17 cellular contexts compared by ENCODE assay signal in genomic region chr4:79207281-79207680, GRCh38.
DNase-seq lines count a peak whose midpoint lies in the region; ATAC-seq, FAIRE-seq and TF ChIP-seq lines count a peak whose summit lies in the region.
"Had no signal": no experiment of that assay in that cellular context is flagged by ENCODE, and none has a peak within 500 bp of the region (broad histone marks: within the 10 kb centered on the region; RNA-seq: fewer than 3 reads in every experiment).

No MANE protein-coding gene starts in this region.

- no peak overlapping the region for H3K23ac ChIP-seq in H1 (ENCODE audit: insufficient read length)
- H3K23ac ChIP-seq in mesenchymal stem cell (ENCODE audit: low read length in 2 of 2), result no peak overlapping the region

- H2AK5ac ChIP-seq in H1 (ENCODE audit: low read depth, low read length) (no peak overlapping the region), mesenchymal stem cell (ENCODE audit: low read length, severe bottlenecking) (no peak overlapping the region)

- no peak overlapping the region for H4K8ac ChIP-seq in H1 (ENCODE audit: extremely low read depth, insufficient read depth, low read length)
- H4K8ac ChIP-seq in mesenchymal stem cell (ENCODE audit: low read length), result no peak overlapping the region

- peak; percentile 36 for FAIRE-seq in H1 (lab: Jason Lieb, UNC)
- FAIRE-seq: D721Med, G401.6, GM12891, K562 had no signal

- H2BK12ac ChIP-seq in H1 (ENCODE audit: low read depth, low read length) (no peak overlapping the region), mesenchymal stem cell (ENCODE audit: low read length in 2 of 2) (no peak overlapping the region)

- TF ChIP-seq POLR2A in H1 (IDR thresholded peaks at IDR 0.05; ENCODE audit: control extremely low read depth in 1 of 2, low read depth in 2 of 2, low read length in 2 of 2), result no peak

- H4K5ac ChIP-seq in H1 (ENCODE audit: insufficient read length, low read depth, low read length), result no peak overlapping the region

- DNase-seq in Kasumi-1 (lab: John Stamatoyannopoulos, UW), result peak; percentile 36 to 62
- DNase-seq in H1 (ENCODE audit: low read depth in 1 of 2, low spot score in 2 of 2), result no peak
- no peak for DNase-seq in mesenchymal stem cell
- DNase-seq in ACHN, result no peak
- no peak for DNase-seq in GM23248
- DNase-seq: BE2C; C1 segment of cervical spinal cord; CD4-positive, CD25-positive, alpha-beta regulatory T cell; CD8-positive, alpha-beta memory T cell; COR-L47; HCEC 1CT; IMR-90 had no signal

- H3K79me2 ChIP-seq in H1 (ENCODE audit: control insufficient read depth in 1 of 2, insufficient read depth in 2 of 2, low read length in 2 of 2), result no peaks in the 10 kb centered on the region; a peak in 1 of 4 replicates
- H3K79me2 ChIP-seq in GM23248 (ENCODE audit: insufficient read depth), result no peaks in the 10 kb centered on the region

- no peak overlapping the region for H3K18ac ChIP-seq in H1 (ENCODE audit: extremely low read depth, low read length)
- no peak overlapping the region for H3K18ac ChIP-seq in mesenchymal stem cell (ENCODE audit: low read depth in 1 of 2, low read length in 2 of 2)

- H4K91ac ChIP-seq in H1 (replicated peaks; ENCODE audit: insufficient read length, low read length), result no peak overlapping the region
- no peak overlapping the region for H4K91ac ChIP-seq in mesenchymal stem cell (ENCODE audit: low read length)

- H3K14ac ChIP-seq in H1 (ENCODE audit: insufficient read length) (no peak overlapping the region), mesenchymal stem cell (ENCODE audit: low read length in 2 of 2) (peak overlapping the region in 1 of 2 experiments; percentile 36)

- peaks cover 0 to 3% (median 0%) of the 10 kb centered on the region in 4 experiments; a peak in 1 of 7 replicates for H3K4me1 ChIP-seq in H1 (replicated peaks in 1 of 4; ENCODE audit: control insufficient read depth in 3 of 4, insufficient read depth in 4 of 4, low read length in 3 of 4)
- H3K4me1 ChIP-seq in mesenchymal stem cell (ENCODE audit: control insufficient read depth, insufficient read depth, low read depth, low read length), result peaks cover 3% of the 10 kb centered on the region
- no peaks in the 10 kb centered on the region for H3K4me1 ChIP-seq in GM23248 (ENCODE audit: insufficient read depth)

- H3K79me1 ChIP-seq in H1 (ENCODE audit: low read depth, low read length) (no peaks in the 10 kb centered on the region), mesenchymal stem cell (replicated peaks; ENCODE audit: low read length, poor library complexity, severe bottlenecking) (no peaks in the 10 kb centered on the region)

- H2BK20ac ChIP-seq in H1 (ENCODE audit: low read length), result no peak overlapping the region

- H2BK15ac ChIP-seq in H1 (ENCODE audit: low read length), result no peak overlapping the region
- no peak overlapping the region for H2BK15ac ChIP-seq in mesenchymal stem cell (ENCODE audit: low read depth, poor library complexity, severe bottlenecking)

- no peaks in the 10 kb centered on the region for H3F3A ChIP-seq in GM23248 (ENCODE audit: insufficient read depth)

- no peaks in the 10 kb centered on the region for H3K9me3 ChIP-seq in H1 (ENCODE audit: insufficient read depth in 2 of 2, low read depth in 1 of 2, low read length in 1 of 2)
- H3K9me3 ChIP-seq in mesenchymal stem cell (ENCODE audit: control insufficient read depth, low read length), result peaks cover 5% of the 10 kb centered on the region
- H3K9me3 ChIP-seq in GM23248 (ENCODE audit: low read depth), result no peaks in the 10 kb centered on the region
- H3K9me3 ChIP-seq: BE2C had no signal

- TF ChIP-seq EP300 in H1 (IDR thresholded peaks at IDR 0.05; ENCODE audit: borderline replicate concordance in 1 of 2, low read depth in 2 of 2, low read length in 2 of 2), result no peak

- H3K27me3 ChIP-seq in H1 (replicated peaks in 1 of 4; ENCODE audit: control insufficient read depth in 3 of 4, extremely low read depth in 1 of 4, insufficient read depth in 3 of 4, low read length in 3 of 4), result no peaks in the 10 kb centered on the region
- no peaks in the 10 kb centered on the region for H3K27me3 ChIP-seq in mesenchymal stem cell (ENCODE audit: control insufficient read depth in 1 of 2, insufficient read depth in 1 of 2, low read length in 2 of 2)
- no peaks in the 10 kb centered on the region for H3K27me3 ChIP-seq in GM23248 (replicated peaks; ENCODE audit: insufficient read depth)
- H3K27me3 ChIP-seq: BE2C had no signal

- TF ChIP-seq CTCF in H1 (IDR thresholded peaks at IDR 0.05; ENCODE audit: control extremely low read depth in 1 of 3, insufficient read depth in 1 of 3, low read depth in 1 of 3, low read length in 3 of 3), result no peak

- no peak overlapping the region for H3K27ac ChIP-seq in H1 (ENCODE audit: low read depth, low read length)
- no peak overlapping the region for H3K27ac ChIP-seq in mesenchymal stem cell (ENCODE audit: low read length, poor library complexity, severe bottlenecking)
- H3K27ac ChIP-seq in GM23248, result no peak overlapping the region

- H3K4me3 ChIP-seq in H1 (ENCODE audit: extremely low read depth in 1 of 4, insufficient read depth in 2 of 4, low read depth in 3 of 4, low read length in 4 of 4), result no peak overlapping the region
- H3K4me3 ChIP-seq in mesenchymal stem cell (ENCODE audit: insufficient read depth in 1 of 2, low read depth in 1 of 2, low read length in 2 of 2), result no peak overlapping the region
- no peak overlapping the region for H3K4me3 ChIP-seq in GM23248
- H3K4me3 ChIP-seq: K562 had no signal

- no peak overlapping the region for H3K56ac ChIP-seq in H1 (replicated peaks; ENCODE audit: insufficient read length, low read depth, low read length)

- in situ Hi-C loops in ACHN (cut with HindIII; ENCODE audit: low pct_ligation_motif_present, low pct_unique_long_range_greater_than_20kb, low sequenced_read_pairs) (no loop called here), GM23248 (cut with MboI) (no loop called here)

- CTCF ChIA-PET in H1 (lab: Charles Lee; ENCODE audit: partially characterized antibody), result interaction anchor here (0.9 kb wide), 1 partner anchor 396 kb away, joined by 3 read pairs; no protein-coding TSS in a partner anchor

- no peak overlapping the region for H2BK120ac ChIP-seq in H1 (replicated peaks; ENCODE audit: low read depth, low read length)
- H2BK120ac ChIP-seq in mesenchymal stem cell (ENCODE audit: low read depth, low read length), result peak overlapping the region; percentile 34

- no peaks in the 10 kb centered on the region for H4K20me1 ChIP-seq in H1 (replicated peaks in 1 of 2; ENCODE audit: control insufficient read depth in 1 of 2, insufficient read depth in 2 of 2, low read length in 2 of 2)
- H4K20me1 ChIP-seq in GM23248 (ENCODE audit: insufficient read depth), result no peaks in the 10 kb centered on the region

- H3K9ac ChIP-seq in H1 (replicated peaks in 1 of 4; ENCODE audit: extremely low read depth in 1 of 4, low read depth in 3 of 4, low read length in 3 of 4) (no peak overlapping the region), mesenchymal stem cell (ENCODE audit: low read length) (no peak overlapping the region), GM23248 (no peak overlapping the region)

- no peak overlapping the region for H2AFZ ChIP-seq in H1 (ENCODE audit: low read length)
- no peak overlapping the region for H2AFZ ChIP-seq in mesenchymal stem cell (ENCODE audit: low read depth, low read length)
- no peak overlapping the region for H2AFZ ChIP-seq in GM23248

- no peak for ATAC-seq in GM21360 (IDR thresholded peaks at IDR 0.05; ENCODE audit: unreplicated experiment)
- ATAC-seq: K562 had no signal

- no peaks in the 10 kb centered on the region for H3K36me3 ChIP-seq in H1 (ENCODE audit: control insufficient read depth in 2 of 4, insufficient read depth in 4 of 4, low read length in 3 of 4)
- no peaks in the 10 kb centered on the region for H3K36me3 ChIP-seq in mesenchymal stem cell (ENCODE audit: control insufficient read depth in 1 of 2, insufficient read depth in 2 of 2, low read depth in 1 of 2, low read length in 2 of 2)
- no peaks in the 10 kb centered on the region for H3K36me3 ChIP-seq in GM23248 (ENCODE audit: low read depth)
- H3K36me3 ChIP-seq: BE2C had no signal

- TF ChIP-seq RAD21 in H1 (IDR thresholded peaks at IDR 0.05 in 1 of 2, conservative IDR thresholded peaks at IDR 0.05 in 1 of 2; ENCODE audit: low read depth in 2 of 2, low read length in 2 of 2), result no peak

- H3K9me2 ChIP-seq in GM23248 (ENCODE audit: insufficient read depth), result no peaks in the 10 kb centered on the region

- 0 out of 2 replicates have a peak, but pooled peaks cover 2% of the 10 kb centered on the region for H3K23me2 ChIP-seq in H1 (ENCODE audit: low read depth, low read length)

- no peak overlapping the region for H3K4me2 ChIP-seq in H1 (ENCODE audit: insufficient read depth in 1 of 2, low read depth in 2 of 2, low read length in 2 of 2)
- H3K4me2 ChIP-seq in mesenchymal stem cell (ENCODE audit: low read length, poor library complexity, severe bottlenecking), result no peak overlapping the region
- H3K4me2 ChIP-seq in GM23248 (ENCODE audit: unreplicated experiment), result no peak overlapping the region

- no peak overlapping the region for H2BK5ac ChIP-seq in H1 (ENCODE audit: low read depth, low read length)
- H2BK5ac ChIP-seq in mesenchymal stem cell (ENCODE audit: low read depth, low read length, poor library complexity, severe bottlenecking), result no peak overlapping the region

- H3K4ac ChIP-seq in H1 (replicated peaks; ENCODE audit: insufficient read length, low read depth, low read length) (no peak overlapping the region), mesenchymal stem cell (ENCODE audit: low read depth in 1 of 2, low read length in 2 of 2) (no peak overlapping the region)

- POLR2A ChIA-PET in H1 (lab: Charles Lee; ENCODE audit: partially characterized antibody), result no interaction called here

TF ChIP-seq in H1, 55 proteins besides CTCF, POLR2A, EP300 and RAD21 (continues in another document):
- TF ChIP-seq SAP30 (IDR thresholded peaks at IDR 0.05; ENCODE audit: insufficient read depth, insufficient replicate concordance, low read length) (no peak), RBBP5 (IDR thresholded peaks at IDR 0.05; ENCODE audit: borderline replicate concordance, low read depth, low read length) (no peak), EGR1 (IDR thresholded peaks at IDR 0.05; ENCODE audit: borderline replicate concordance, low read depth, low read length) (no peak)

Comparison
In these comparisons a context has a peak if more than half of its experiments do, and no peak if none do; other contexts are left out.
1. DNase-seq: peak in Kasumi-1 (2 of 2); none in H1 (0 of 2), mesenchymal stem cell (single experiment), ACHN (single experiment) and GM23248 (single experiment).